ENCODE assay signal across 21 cellular contexts in the genomic region with DNA sequence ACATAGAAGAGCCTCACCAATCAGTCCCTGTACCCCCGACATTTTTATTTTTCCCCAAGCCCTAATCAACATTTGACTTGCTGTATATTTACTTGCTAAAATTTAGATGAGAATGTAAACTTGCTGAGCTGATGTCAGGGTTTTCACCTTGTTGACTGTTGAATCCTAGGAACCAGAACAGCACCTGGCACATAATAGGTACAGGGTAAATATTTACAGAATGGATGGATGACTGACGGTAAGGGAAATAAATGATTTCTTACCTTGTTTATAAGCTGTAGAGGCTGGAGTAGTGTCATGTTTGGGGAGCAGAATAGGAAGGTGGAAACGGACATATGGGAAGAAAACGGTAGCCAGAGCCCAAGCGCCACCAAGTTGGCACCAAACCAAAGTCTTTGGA.
DNase-seq lines count a peak whose midpoint lies in the region; ATAC-seq and TF ChIP-seq lines count a peak whose summit lies in the region.
"Had no signal": no experiment of that assay in that cellular context is flagged by ENCODE, and none has a peak within 500 bp of the region (broad histone marks: within the 10 kb centered on the region; RNA-seq: fewer than 3 reads in every experiment).

No MANE protein-coding gene starts in this region.

- TF ChIP-seq POLR2A in upper lobe of left lung (IDR thresholded peaks at IDR 0.05): no peak

- ATAC-seq in left colon (peak; percentile 57), upper lobe of left lung (ENCODE audit: low FRiP score in 2 of 2) (no peak), HG03159 (IDR thresholded peaks at IDR 0.05; ENCODE audit: unreplicated experiment) (no peak)
- ATAC-seq: heart left ventricle; left lung; naive thymus-derived CD8-positive, alpha-beta T cell had no signal

- intact Hi-C loops in left colon (cut with DNase I, micrococcal nuclease): no loop called here

- DNase-seq in DMS 273 (lab: John Stamatoyannopoulos, UW; ENCODE audit: unreplicated experiment) (peak; percentile 35), DMS 273 treated with DMSO at 0.1 percent for 48 hours (lab: John Stamatoyannopoulos, UW) (no peak), NCI-H146 treated with DMSO at 0.1 percent for 48 hours (lab: John Stamatoyannopoulos, UW; ENCODE audit: unreplicated experiment) (peak; percentile 36), NCI-H510A treated with DMSO at 0.1 percent for 48 hours (lab: John Stamatoyannopoulos, UW) (peak; percentile 95), left colon (no peak), upper lobe of left lung (no peak), NAMALWA (ENCODE audit: low spot score) (no peak)
- DNase-seq: activated CD4-positive, alpha-beta T cell treated with anti-CD3 and anti-CD28 coated beads, Interleukin-2, amount 50 U/mL, for 4 hours; activated CD8-positive, alpha-beta memory T cell treated with anti-CD3 and anti-CD28 coated beads, Interleukin-2, amount 50 U/mL, for 48 hours; activated naive CD8-positive, alpha-beta T cell treated with anti-CD3 and anti-CD28 coated beads, Interleukin-2, amount 10 ng/mL, durations not matched to agents 7 days and 5 days; CD4-positive, alpha-beta memory T cell; H9; heart left ventricle; left lung; naive thymus-derived CD8-positive, alpha-beta T cell; ovary; tibial artery had no signal

- H3K9me3 ChIP-seq in upper lobe of left lung: no peaks in the 10 kb centered on the region
- H3K9me3 ChIP-seq: left lung, ovary, tibial artery had no signal

- no peaks in the 10 kb centered on the region for H3K36me3 ChIP-seq in upper lobe of left lung
- H3K36me3 ChIP-seq: heart left ventricle, left lung, ovary, right atrium auricular region, tibial artery had no signal

- TF ChIP-seq CTCF in upper lobe of left lung (IDR thresholded peaks at IDR 0.05): no peak

- WGBS in upper lobe of left lung, 2 donors: 67 to 77% methylated on average over 5 of the region's 5 CpGs

- TF ChIP-seq EP300 in upper lobe of left lung (IDR thresholded peaks at IDR 0.05): no peak

- no peak overlapping the region for H3K4me3 ChIP-seq in upper lobe of left lung
- H3K4me3 ChIP-seq: heart left ventricle, left lung, ovary, right atrium auricular region, tibial artery had no signal

- H3K27ac ChIP-seq in upper lobe of left lung: no peak overlapping the region
- H3K27ac ChIP-seq: 22Rv1, epithelial cell of prostate, heart left ventricle, left lung, ovary, right atrium auricular region, tibial artery had no signal

- H3K4me1 ChIP-seq in upper lobe of left lung: no peaks in the 10 kb centered on the region
- H3K4me1 ChIP-seq: heart left ventricle, left lung, right atrium auricular region had no signal

- no peaks in the 10 kb centered on the region for H3K27me3 ChIP-seq in upper lobe of left lung
- H3K27me3 ChIP-seq: heart left ventricle, left lung, ovary, right atrium auricular region, tibial artery had no signal

Comparison
In these comparisons a context has a peak if more than half of its experiments do, and no peak if none do; other contexts are left out.
1. DNase-seq: peak in DMS 273 (single experiment), NCI-H146 treated with DMSO at 0.1 percent for 48 hours (single experiment) and NCI-H510A treated with DMSO at 0.1 percent for 48 hours (single experiment); none in DMS 273 treated with DMSO at 0.1 percent for 48 hours (single experiment), left colon (0 of 2), upper lobe of left lung (0 of 2) and NAMALWA (single experiment).